ENCODE assay signal across 8 cellular contexts in genomic region chr1:51518033-51518729, GRCh38. TPM values are rescaled to one million over a fixed set of nuclear protein-coding genes. Genes with fewer than 3 reads are reported as not detected.
A peak's percentile ranks its signal among the peaks of the same experiment; 100 is the strongest.
DNase-seq lines count a peak whose midpoint lies in the region; ATAC-seq and TF ChIP-seq lines count a peak whose summit lies in the region.

No MANE protein-coding gene starts in this region.

- H3K27me3 ChIP-seq in HL-60 (ENCODE audit: insufficient read depth, poor library complexity, severe bottlenecking): no peaks in the 10 kb centered on the region
- no peaks in the 10 kb centered on the region for H3K27me3 ChIP-seq in RWPE2 (ENCODE audit: insufficient read depth, poor library complexity, severe bottlenecking)
- no peaks in the 10 kb centered on the region for H3K27me3 ChIP-seq in adipocyte (replicated peaks; ENCODE audit: control insufficient read depth, insufficient read depth, low read length)
- H3K27me3 ChIP-seq in left ventricle myocardium inferior (ENCODE audit: low read depth): no peaks in the 10 kb centered on the region

- ATAC-seq in GM18907 (IDR thresholded peaks at IDR 0.05; ENCODE audit: unreplicated experiment) (peak; percentile 35), RWPE2 (ENCODE audit: low read depth) (peak; percentile 58), HG03095 (IDR thresholded peaks at IDR 0.05; ENCODE audit: unreplicated experiment) (no peak)

- H3K4me1 ChIP-seq in RWPE2 (ENCODE audit: insufficient read depth, poor library complexity, severe bottlenecking) (peaks cover 28% of the 10 kb centered on the region), adipocyte (ENCODE audit: control insufficient read depth, insufficient read depth, low read length) (peaks cover 47% of the 10 kb centered on the region), left ventricle myocardium inferior (peaks cover 58% of the 10 kb centered on the region)

- H3K36me3 ChIP-seq in RWPE2 (ENCODE audit: low read depth): no peaks in the 10 kb centered on the region
- H3K36me3 ChIP-seq in adipocyte (ENCODE audit: control insufficient read depth, insufficient read depth, low read length, severe bottlenecking): no peaks in the 10 kb centered on the region
- no peaks in the 10 kb centered on the region for H3K36me3 ChIP-seq in left ventricle myocardium inferior

- H3K9me3 ChIP-seq in RWPE2 (ENCODE audit: severe bottlenecking): no peaks in the 10 kb centered on the region
- H3K9me3 ChIP-seq in adipocyte (ENCODE audit: control insufficient read depth, low read length): no peaks in the 10 kb centered on the region
- no peaks in the 10 kb centered on the region for H3K9me3 ChIP-seq in left ventricle myocardium inferior (replicated peaks)

- H3K9ac ChIP-seq in adipocyte (ENCODE audit: low read length): peak overlapping the region; percentile 96

- peak; percentile 59 for DNase-seq in Ammon's horn (ENCODE audit: low spot score)
- DNase-seq in HL-60 (ENCODE audit: low read depth in 1 of 2, low spot score in 1 of 2): peak; percentile 42 to 55
- no peak for DNase-seq in RWPE2 (ENCODE audit: low spot score)
- peak; percentile 75 for DNase-seq in adipocyte (ENCODE audit: low read depth)
- peak; percentile 33 for DNase-seq in left ventricle myocardium inferior
- peak; percentile 70 for DNase-seq in pons (ENCODE audit: low spot score)

- intact Hi-C loops in left ventricle myocardium inferior (cut with micrococcal nuclease): no loop called here

- TF ChIP-seq CTCF in HL-60 (IDR thresholded peaks at IDR 0.05; ENCODE audit: insufficient read depth, low read length) (no peak), RWPE2 (IDR thresholded peaks at IDR 0.05; ENCODE audit: poor library complexity, severe bottlenecking) (no peak), left ventricle myocardium inferior (IDR thresholded peaks at IDR 0.05; ENCODE audit: borderline replicate concordance) (no peak)

- H3K4me3 ChIP-seq in HL-60 (replicated peaks; ENCODE audit: insufficient read depth, low read length): peak overlapping the region; percentile 70
- peak overlapping the region; percentile 100 for H3K4me3 ChIP-seq in RWPE2 (ENCODE audit: severe bottlenecking)
- H3K4me3 ChIP-seq in adipocyte (ENCODE audit: low read length): peak overlapping the region; percentile 95
- H3K4me3 ChIP-seq in left ventricle myocardium inferior: peak overlapping the region; percentile 84

- H3K27ac ChIP-seq in HL-60 (replicated peaks): peak overlapping the region; percentile 58
- peak overlapping the region; percentile 78 for H3K27ac ChIP-seq in RWPE2 (ENCODE audit: poor library complexity, severe bottlenecking)
- peak overlapping the region; percentile 97 for H3K27ac ChIP-seq in left ventricle myocardium inferior (replicated peaks)

RNA-seq across cellular contexts. Expression of gene EPS15, which starts 0.9 kb away (rescaled TPM):
- 64.5 TPM for total RNA-seq in left ventricle myocardium inferior
